Comparison of ENCODE assay signal across 11 cellular contexts in the genomic region with DNA sequence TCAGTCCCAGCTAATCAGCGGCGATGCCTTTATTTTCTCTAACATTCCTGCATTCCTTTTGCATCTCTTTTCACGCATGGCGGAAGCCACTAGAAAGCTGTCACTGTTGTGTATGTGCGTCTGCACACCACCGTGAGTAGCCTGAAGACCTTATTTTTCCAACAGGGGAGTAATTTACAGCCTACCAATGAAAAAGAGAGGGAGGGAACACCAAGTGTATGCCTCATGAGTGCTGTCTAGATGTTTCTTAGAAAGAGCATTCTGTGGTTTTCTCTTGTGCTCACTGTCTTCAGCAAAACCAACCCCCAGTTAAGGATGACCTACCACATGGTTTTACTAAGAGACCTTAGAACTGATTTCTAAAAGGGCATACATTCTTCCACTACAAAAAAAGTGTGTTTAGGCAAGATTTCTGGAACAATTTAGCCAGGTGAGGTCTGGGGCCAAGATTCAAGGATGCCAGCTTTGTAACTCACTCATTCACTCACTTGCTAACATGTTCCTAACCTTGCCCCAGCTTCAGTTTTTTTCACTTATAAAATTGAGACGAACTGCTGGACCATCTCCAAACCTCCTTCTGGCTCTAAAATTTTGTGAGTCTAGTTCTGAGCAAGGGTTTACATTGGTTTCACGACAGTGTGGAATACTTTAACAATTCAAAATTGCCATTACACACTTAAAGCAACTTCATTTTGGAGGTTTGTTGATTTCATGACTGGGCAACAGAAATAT. TPM values are rescaled to one million over a fixed set of nuclear protein-coding genes. Genes with fewer than 3 reads are reported as not detected.
DNase-seq lines count a peak whose midpoint lies in the region; ATAC-seq and TF ChIP-seq lines count a peak whose summit lies in the region.
"Had no signal": no experiment of that assay in that cellular context is flagged by ENCODE, and none has a peak within 500 bp of the region (broad histone marks: within the 10 kb centered on the region; RNA-seq: fewer than 3 reads in every experiment).

No MANE protein-coding gene starts in this region.

- H3K27ac Mint-ChIP-seq in activated T-cell treated with anti-CD3 and anti-CD28 coated beads, Interleukin-2, amount 50 U/mL, for 24 hours, result peak overlapping the region; percentile 86
- H3K27ac Mint-ChIP-seq in stimulated activated naive B cell treated with anti-CD40 and anti-IgM and Interleukin-4, amounts not matched to agents 10 μg/mL and 1 μg/mL and 100 μg/mL, for 72 hours, result peak overlapping the region; percentile 74
- no peak overlapping the region for H3K27ac Mint-ChIP-seq in WTC11

- CTCF ChIA-PET in WTC11 (lab: Charles Lee), result no interaction called here

- H3K27me3 ChIP-seq in adipocyte (replicated peaks; ENCODE audit: control insufficient read depth, insufficient read depth, low read length) (no peaks in the 10 kb centered on the region), left ventricle myocardium inferior (ENCODE audit: low read depth) (no peaks in the 10 kb centered on the region)
- H3K27me3 ChIP-seq: esophagus squamous epithelium, spleen had no signal

- TF ChIP-seq CTCF in left ventricle myocardium inferior (IDR thresholded peaks at IDR 0.05; ENCODE audit: borderline replicate concordance) (no peak), WTC11 (IDR thresholded peaks at IDR 0.05) (no peak)

- DNase-seq in activated T-cell treated with anti-CD3 and anti-CD28 coated beads, Interleukin-2, amount 50 U/mL, for 24 hours, result no peak
- DNase-seq in activated T-cell treated with anti-CD3 and anti-CD28 coated beads, Interleukin-2, amount 50 U/mL, for 48 hours, result no peak
- DNase-seq in adipocyte (ENCODE audit: low read depth) (peak; percentile 1), left ventricle myocardium inferior (no peak), WTC11 (ENCODE audit: low spot score) (no peak), left lobe of liver (ENCODE audit: low spot score) (no peak)
- DNase-seq in stimulated activated naive B cell treated with anti-CD40 and anti-IgM and Interleukin-4, amounts not matched to agents 10 μg/mL and 1 μg/mL and 100 μg/mL, for 72 hours, result no peak
- DNase-seq: esophagus squamous epithelium, spleen had no signal

- H3K4me3 ChIP-seq in adipocyte (ENCODE audit: low read length) (no peak overlapping the region), left ventricle myocardium inferior (no peak overlapping the region)
- H3K4me3 ChIP-seq: esophagus squamous epithelium, spleen had no signal

- peaks cover 14% of the 10 kb centered on the region for H3K4me1 ChIP-seq in adipocyte (ENCODE audit: control insufficient read depth, insufficient read depth, low read length)
- peaks cover 9% of the 10 kb centered on the region for H3K4me1 ChIP-seq in left ventricle myocardium inferior

- no peak overlapping the region for H3K27ac ChIP-seq in left ventricle myocardium inferior (replicated peaks)
- H3K27ac ChIP-seq: esophagus squamous epithelium had no signal

- ATAC-seq in HG03025 (IDR thresholded peaks at IDR 0.05; ENCODE audit: low FRiP score, unreplicated experiment) (peak; percentile 57), WTC11 (no peak), left lobe of liver (no peak)
- peak; percentile 88 to 93 for ATAC-seq in stimulated activated naive B cell treated with anti-CD40 and anti-IgM and Interleukin-4, amounts not matched to agents 10 μg/mL and 1 μg/mL and 100 μg/mL, for 72 hours (replicated peaks)
- ATAC-seq: HCT116 had no signal

- POLR2A ChIA-PET in WTC11 (lab: Charles Lee), result no interaction called here

- peaks cover 73% of the 10 kb centered on the region for H3K36me3 Mint-ChIP-seq in activated T-cell treated with anti-CD3 and anti-CD28 coated beads, Interleukin-2, amount 50 U/mL, for 24 hours (ENCODE audit: low read depth)
- peaks cover 24 to 54% of the 10 kb centered on the region in 2 donors for H3K36me3 Mint-ChIP-seq in stimulated activated naive B cell treated with anti-CD40 and anti-IgM and Interleukin-4, amounts not matched to agents 10 μg/mL and 1 μg/mL and 100 μg/mL, for 72 hours
- no peaks in the 10 kb centered on the region for H3K36me3 Mint-ChIP-seq in WTC11

- H3K4me3 Mint-ChIP-seq in activated T-cell treated with anti-CD3 and anti-CD28 coated beads, Interleukin-2, amount 50 U/mL, for 24 hours, result peak overlapping the region; percentile 6
- H3K4me3 Mint-ChIP-seq in stimulated activated naive B cell treated with anti-CD40 and anti-IgM and Interleukin-4, amounts not matched to agents 10 μg/mL and 1 μg/mL and 100 μg/mL, for 72 hours, result peak overlapping the region; percentile 26 to 47
- no peak overlapping the region for H3K4me3 Mint-ChIP-seq in WTC11

- H3K9ac ChIP-seq in adipocyte (ENCODE audit: low read length), result no peak overlapping the region

- no peaks in the 10 kb centered on the region for H3K9me3 ChIP-seq in adipocyte (ENCODE audit: control insufficient read depth, low read length)
- H3K9me3 ChIP-seq in left ventricle myocardium inferior (replicated peaks), result no peaks in the 10 kb centered on the region
- H3K9me3 ChIP-seq: esophagus squamous epithelium, spleen had no signal

- intact Hi-C loops in left ventricle myocardium inferior (cut with micrococcal nuclease), result no loop called here

- H3K36me3 ChIP-seq in adipocyte (ENCODE audit: control insufficient read depth, insufficient read depth, low read length, severe bottlenecking), result no peaks in the 10 kb centered on the region
- H3K36me3 ChIP-seq in left ventricle myocardium inferior, result no peaks in the 10 kb centered on the region
- H3K36me3 ChIP-seq: esophagus squamous epithelium, spleen had no signal

- no peaks in the 10 kb centered on the region for H3K27me3 Mint-ChIP-seq in activated T-cell treated with anti-CD3 and anti-CD28 coated beads, Interleukin-2, amount 50 U/mL, for 24 hours
- H3K27me3 Mint-ChIP-seq in stimulated activated naive B cell treated with anti-CD40 and anti-IgM and Interleukin-4, amounts not matched to agents 10 μg/mL and 1 μg/mL and 100 μg/mL, for 72 hours, result no peaks in the 10 kb centered on the region
- H3K27me3 Mint-ChIP-seq in WTC11 (ENCODE audit: low read depth), result no peaks in the 10 kb centered on the region

- H3K9me3 Mint-ChIP-seq in activated T-cell treated with anti-CD3 and anti-CD28 coated beads, Interleukin-2, amount 50 U/mL, for 24 hours, result no peaks in the 10 kb centered on the region
- H3K9me3 Mint-ChIP-seq in stimulated activated naive B cell treated with anti-CD40 and anti-IgM and Interleukin-4, amounts not matched to agents 10 μg/mL and 1 μg/mL and 100 μg/mL, for 72 hours, result no peaks in the 10 kb centered on the region
- H3K9me3 Mint-ChIP-seq in WTC11, result no peaks in the 10 kb centered on the region

- peaks cover 85% of the 10 kb centered on the region for H3K4me1 Mint-ChIP-seq in activated T-cell treated with anti-CD3 and anti-CD28 coated beads, Interleukin-2, amount 50 U/mL, for 24 hours (ENCODE audit: low read depth)
- H3K4me1 Mint-ChIP-seq in stimulated activated naive B cell treated with anti-CD40 and anti-IgM and Interleukin-4, amounts not matched to agents 10 μg/mL and 1 μg/mL and 100 μg/mL, for 72 hours, result peaks cover 32 to 66% of the 10 kb centered on the region in 2 donors
- H3K4me1 Mint-ChIP-seq in WTC11, result no peaks in the 10 kb centered on the region

TF ChIP-seq in WTC11, 78 proteins besides CTCF, POLR2A, EP300 and RAD21:
- no peak for TF ChIP-seq ZNF416 (CRISPR knock-in tag; IDR thresholded peaks at IDR 0.05)
- no peak for TF ChIP-seq ESRRA (CRISPR knock-in tag; IDR thresholded peaks at IDR 0.05; ENCODE audit: borderline replicate concordance)
- TF ChIP-seq SOX15 (CRISPR knock-in tag; IDR thresholded peaks at IDR 0.05), result no peak
- TF ChIP-seq, protein P1, sequence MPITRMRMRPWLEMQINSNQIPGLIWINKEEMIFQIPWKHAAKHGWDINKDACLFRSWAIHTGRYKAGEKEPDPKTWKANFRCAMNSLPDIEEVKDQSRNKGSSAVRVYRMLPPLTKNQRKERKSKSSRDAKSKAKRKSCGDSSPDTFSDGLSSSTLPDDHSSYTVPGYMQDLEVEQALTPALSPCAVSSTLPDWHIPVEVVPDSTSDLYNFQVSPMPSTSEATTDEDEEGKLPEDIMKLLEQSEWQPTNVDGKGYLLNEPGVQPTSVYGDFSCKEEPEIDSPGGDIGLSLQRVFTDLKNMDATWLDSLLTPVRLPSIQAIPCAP (CRISPR knock-in tag; IDR thresholded peaks at IDR 0.05), result no peak
- TF ChIP-seq, protein P2, sequence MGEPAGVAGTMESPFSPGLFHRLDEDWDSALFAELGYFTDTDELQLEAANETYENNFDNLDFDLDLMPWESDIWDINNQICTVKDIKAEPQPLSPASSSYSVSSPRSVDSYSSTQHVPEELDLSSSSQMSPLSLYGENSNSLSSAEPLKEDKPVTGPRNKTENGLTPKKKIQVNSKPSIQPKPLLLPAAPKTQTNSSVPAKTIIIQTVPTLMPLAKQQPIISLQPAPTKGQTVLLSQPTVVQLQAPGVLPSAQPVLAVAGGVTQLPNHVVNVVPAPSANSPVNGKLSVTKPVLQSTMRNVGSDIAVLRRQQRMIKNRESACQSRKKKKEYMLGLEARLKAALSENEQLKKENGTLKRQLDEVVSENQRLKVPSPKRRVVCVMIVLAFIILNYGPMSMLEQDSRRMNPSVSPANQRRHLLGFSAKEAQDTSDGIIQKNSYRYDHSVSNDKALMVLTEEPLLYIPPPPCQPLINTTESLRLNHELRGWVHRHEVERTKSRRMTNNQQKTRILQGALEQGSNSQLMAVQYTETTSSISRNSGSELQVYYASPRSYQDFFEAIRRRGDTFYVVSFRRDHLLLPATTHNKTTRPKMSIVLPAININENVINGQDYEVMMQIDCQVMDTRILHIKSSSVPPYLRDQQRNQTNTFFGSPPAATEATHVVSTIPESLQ (CRISPR knock-in tag; IDR thresholded peaks at IDR 0.05), result no peak
- TF ChIP-seq JAZF1 (CRISPR knock-in tag; IDR thresholded peaks at IDR 0.05), result no peak

RNA-seq across cellular contexts. Expression of a gene that starts 51.4 kb away (rescaled TPM):
- total RNA-seq in left ventricle myocardium inferior, result 7.3 TPM
- 2.2 to 2.6 TPM (median 2.3 TPM) in 3 replicates for total RNA-seq in WTC11 (2021)
- 1.0 TPM for total RNA-seq in left lobe of liver

Comparison
In these comparisons a context has a peak if more than half of its experiments do, and no peak if none do; other contexts are left out.
1. ATAC-seq: peak in HG03025 (single experiment) and stimulated activated naive B cell treated with anti-CD40 and anti-IgM and Interleukin-4, amounts not matched to agents 10 μg/mL and 1 μg/mL and 100 μg/mL, for 72 hours (2 of 2); none in WTC11 (single experiment) and left lobe of liver (single experiment).